ENCODE assay signal across 15 cellular contexts in genomic region chr20:36277546-36277945, GRCh38. TPM values are rescaled to one million over a fixed set of nuclear protein-coding genes. Genes with fewer than 3 reads are reported as not detected.
DNase-seq lines count a peak whose midpoint lies in the region; ATAC-seq and TF ChIP-seq lines count a peak whose summit lies in the region.
"Had no signal": no experiment of that assay in that cellular context is flagged by ENCODE, and none has a peak within 500 bp of the region (broad histone marks: within the 10 kb centered on the region; RNA-seq: fewer than 3 reads in every experiment).

No MANE protein-coding gene starts in this region.

- in situ Hi-C loops in GM13976 (cut with MboI; ENCODE audit: low sequenced_read_pairs, unreplicated experiment) = no loop called here

- H3K27me3 ChIP-seq in heart left ventricle = peaks cover 0 to 55% (median 14%) of the 10 kb centered on the region in 9 donors
- H3K27me3 ChIP-seq in foreskin keratinocyte = peaks cover 24% of the 10 kb centered on the region

- no peaks in the 10 kb centered on the region for H3K4me1 ChIP-seq in heart left ventricle
- H3K4me1 ChIP-seq in foreskin keratinocyte = no peaks in the 10 kb centered on the region

- H3K27me3 Mint-ChIP-seq in type B pancreatic cell = peaks cover 17% of the 10 kb centered on the region

- DNase-seq in cardiac septum (ENCODE audit: low spot score) = peak; percentile 63
- no peak for DNase-seq in heart left ventricle
- peak; percentile 6 for DNase-seq in GM13976 (ENCODE audit: low spot score)
- DNase-seq in islet precursor cell = peak; percentile 54
- DNase-seq in type B pancreatic cell (ENCODE audit: extremely low spot score, unreplicated experiment) = peak; percentile 50
- DNase-seq in foreskin keratinocyte = no peak
- no peak for DNase-seq in foreskin melanocyte
- no peak for DNase-seq in activated CD4-positive, CD25-positive, alpha-beta regulatory T cell treated with anti-CD3 and anti-CD28 coated beads, Interleukin-2, amount 50 U/mL, for 72 hours
- DNase-seq: CD8-positive, alpha-beta T cell; COR-L47; DMS53; GF-D8 had no signal

- H3K36me3 ChIP-seq in heart left ventricle = no peaks in the 10 kb centered on the region

- H3K9me3 Mint-ChIP-seq in type B pancreatic cell = no peaks in the 10 kb centered on the region
- H3K9me3 Mint-ChIP-seq: CD8-positive, alpha-beta T cell had no signal

- TF ChIP-seq POLR2A in heart left ventricle (IDR thresholded peaks at IDR 0.05) = no peak

- H3K4me3 Mint-ChIP-seq in type B pancreatic cell = no peak overlapping the region
- H3K4me3 Mint-ChIP-seq: CD14-positive monocyte; CD8-positive, alpha-beta T cell; IgD-negative memory B cell had no signal

- no peak overlapping the region for H3K27ac Mint-ChIP-seq in type B pancreatic cell
- H3K27ac Mint-ChIP-seq: CD8-positive, alpha-beta T cell; IgD-negative memory B cell had no signal

- WGBS in heart left ventricle, 4 donors = 68 to 70% (median 68%) methylated on average over 9 of the region's 9 CpGs

- no peaks in the 10 kb centered on the region for H3K4me1 Mint-ChIP-seq in type B pancreatic cell (ENCODE audit: unreplicated experiment)
- H3K4me1 Mint-ChIP-seq: CD14-positive monocyte, IgD-negative memory B cell had no signal

- no peak for ATAC-seq in heart left ventricle
- no peak for ATAC-seq in foreskin keratinocyte
- ATAC-seq: CD8-positive, alpha-beta T cell; HCT116 had no signal

- no peak overlapping the region for H3K27ac ChIP-seq in heart left ventricle
- no peak overlapping the region for H3K27ac ChIP-seq in foreskin keratinocyte

- H3K36me3 Mint-ChIP-seq in type B pancreatic cell = no peaks in the 10 kb centered on the region
- H3K36me3 Mint-ChIP-seq: CD14-positive monocyte; CD8-positive, alpha-beta T cell; IgD-negative memory B cell had no signal

- intact Hi-C loops in cardiac septum (cut with DNase I) = no loop called here
- intact Hi-C loops in heart left ventricle (cut with DNase I) = no loop called here

- no peaks in the 10 kb centered on the region for H3K9me3 ChIP-seq in heart left ventricle

- TF ChIP-seq CTCF in heart left ventricle (IDR thresholded peaks at IDR 0.05) = no peak
- no peak for TF ChIP-seq CTCF in GM13976 (IDR thresholded peaks at IDR 0.05; ENCODE audit: borderline replicate concordance, control extremely low read depth, extremely low read depth, insufficient read depth, missing control alignments)
- no peak for TF ChIP-seq CTCF in type B pancreatic cell (conservative IDR thresholded peaks at IDR 0.05)
- TF ChIP-seq CTCF in foreskin keratinocyte (conservative IDR thresholded peaks at IDR 0.05) = no peak

- no peak overlapping the region for H3K4me3 ChIP-seq in heart left ventricle

RNA-seq across cellular contexts. Expression of gene DLGAP4, which starts 28.6 kb away (rescaled TPM):
- 95.2 TPM for total RNA-seq in cardiac septum
- 10 to 100 TPM; 25.6 to 76.7 (median 60.1) TPM for total RNA-seq in heart left ventricle
- 10 to 100 TPM; 42.0 to 45.5 TPM for polyA plus RNA-seq in heart left ventricle
- total RNA-seq in type B pancreatic cell (ENCODE audit: low replicate concordance) = 78.0 and 79.8 TPM in 2 replicates
- 31.0 and 31.7 TPM in 2 replicates for total RNA-seq in foreskin keratinocyte
- polyA plus RNA-seq in foreskin keratinocyte = 30.8 and 31.1 TPM in 2 replicates

RNA-seq across cellular contexts. Expression of gene AAR2, which starts 41.3 kb away (rescaled TPM):
- total RNA-seq in cardiac septum = 14.7 TPM
- 10 to 100 TPM; 13.6 to 25.1 (median 16.8) TPM for total RNA-seq in heart left ventricle
- polyA plus RNA-seq in heart left ventricle = 10 to 100 TPM in 1 of 2 donors, 1 to 10 TPM in 1; 7.8 to 26.9 TPM
- 23.8 and 27.0 TPM in 2 replicates for total RNA-seq in type B pancreatic cell (ENCODE audit: low replicate concordance)
- total RNA-seq in foreskin keratinocyte = 19.6 and 20.1 TPM in 2 replicates
- 20.8 and 21.6 TPM in 2 replicates for polyA plus RNA-seq in foreskin keratinocyte

Comparison
In these comparisons a context has a peak if more than half of its experiments do, and no peak if none do; other contexts are left out.
1. DNase-seq: peak in cardiac septum (single experiment), GM13976 (single experiment), islet precursor cell (single experiment) and type B pancreatic cell (single experiment); none in heart left ventricle (0 of 5), foreskin keratinocyte (0 of 2), foreskin melanocyte (single experiment) and activated CD4-positive, CD25-positive, alpha-beta regulatory T cell treated with anti-CD3 and anti-CD28 coated beads, Interleukin-2, amount 50 U/mL, for 72 hours (single experiment).